Comparison of ENCODE assay signal across 8 cellular contexts in genomic region chr21:17903029-17903806, GRCh38.
DNase-seq lines count a peak whose midpoint lies in the region; ATAC-seq and TF ChIP-seq lines count a peak whose summit lies in the region.

No MANE protein-coding gene starts in this region.

- intact Hi-C loops in PC-9 (cut with micrococcal nuclease; ENCODE audit: unreplicated experiment) (loop anchor here (1.0 to 5.0 kb wide), 2 partner anchors 86 to 224 kb away; partner anchors contain the start of gene C21orf91), esophagus muscularis mucosa (cut with DNase I) (loop anchor here (2.0 to 10.0 kb wide), 2 partner anchors 88 to 224 kb away; partner anchors contain the start of gene C21orf91), prostate gland (cut with DNase I) (loop anchor here (2.0 kb wide), 1 partner anchor 224 kb away; no protein-coding TSS in a partner anchor)

- POLR2A ChIA-PET in PC-9 (lab: Charles Lee; ENCODE audit: unreplicated experiment): no interaction called here

- H3K36me3 ChIP-seq in HUES48 (ENCODE audit: control insufficient read depth, insufficient read depth, low read length) (no peaks in the 10 kb centered on the region), PC-9 (ENCODE audit: low read depth) (no peaks in the 10 kb centered on the region), esophagus muscularis mucosa (no peaks in the 10 kb centered on the region), prostate gland (no peaks in the 10 kb centered on the region)

- DNase-seq in CD1c-positive myeloid dendritic cell (ENCODE audit: extremely low spot score) (peak; percentile 66), PC-9 (peak in 1 of 2 experiments; percentile 49), esophagus muscularis mucosa (ENCODE audit: extremely low spot score) (no peak), prostate gland (ENCODE audit: low spot score) (no peak), ureter (ENCODE audit: low spot score) (no peak), nucleus accumbens (lab: John Stamatoyannopoulos, UW) (no peak)

- no peaks in the 10 kb centered on the region for H4K20me1 ChIP-seq in PC-9 (ENCODE audit: insufficient read depth)

- H2AFZ ChIP-seq in PC-9: no peak overlapping the region

- no peak for TF ChIP-seq EP300 in esophagus muscularis mucosa (IDR thresholded peaks at IDR 0.05)

- peaks cover 21% of the 10 kb centered on the region for H3K4me1 ChIP-seq in HUES48 (ENCODE audit: control insufficient read depth, insufficient read depth, low read length)
- peaks cover 7% of the 10 kb centered on the region for H3K4me1 ChIP-seq in PC-9 (replicated peaks; ENCODE audit: insufficient read depth)
- H3K4me1 ChIP-seq in esophagus muscularis mucosa: peaks cover 0 to 10% (median 5%) of the 10 kb centered on the region in 4 donors
- H3K4me1 ChIP-seq in prostate gland (replicated peaks): no peaks in the 10 kb centered on the region

- H3K9me3 ChIP-seq in HUES48 (ENCODE audit: control insufficient read depth, insufficient read depth, low read length) (peaks cover 7% of the 10 kb centered on the region), PC-9 (ENCODE audit: insufficient read depth, low read depth) (no peaks in the 10 kb centered on the region), esophagus muscularis mucosa (no peaks in the 10 kb centered on the region), prostate gland (no peaks in the 10 kb centered on the region)

- H3K9ac ChIP-seq in HUES48 (ENCODE audit: low read depth, low read length): no peak overlapping the region

- WGBS in esophagus muscularis mucosa: 66% methylated on average over 4 of the region's 4 CpGs
- 68% methylated on average over 4 of the region's 4 CpGs for WGBS in prostate gland

- CTCF ChIA-PET in PC-9 (lab: Charles Lee): no interaction called here

- no peak for ATAC-seq in HG03196 (IDR thresholded peaks at IDR 0.05; ENCODE audit: unreplicated experiment)

- no peak overlapping the region for H3K4me3 ChIP-seq in HUES48 (ENCODE audit: low read depth, low read length)
- no peak overlapping the region for H3K4me3 ChIP-seq in PC-9
- no peak overlapping the region for H3K4me3 ChIP-seq in esophagus muscularis mucosa
- no peak overlapping the region for H3K4me3 ChIP-seq in prostate gland

- no peaks in the 10 kb centered on the region for H3F3A ChIP-seq in PC-9 (ENCODE audit: insufficient read depth, low read depth)

- peak overlapping the region; percentile 59 for H3K27ac ChIP-seq in HUES48 (ENCODE audit: low read depth, low read length)
- no peak overlapping the region for H3K27ac ChIP-seq in PC-9
- no peak overlapping the region for H3K27ac ChIP-seq in esophagus muscularis mucosa (replicated peaks in 1 of 4)
- H3K27ac ChIP-seq in prostate gland: no peak overlapping the region

- H3K79me2 ChIP-seq in PC-9 (ENCODE audit: low read depth): no peaks in the 10 kb centered on the region

- no TSS peak for BruUV-seq in PC-9 (replicated peaks; lab: Mats Ljungman, UMichigan)

- 0 out of 2 replicates have a peak overlapping the region, but pooled peaks have one; percentile 55 for H3K4me2 ChIP-seq in PC-9

- no peaks in the 10 kb centered on the region for H3K27me3 ChIP-seq in HUES48 (ENCODE audit: control insufficient read depth, insufficient read depth, low read length)
- no peaks in the 10 kb centered on the region for H3K27me3 ChIP-seq in PC-9 (ENCODE audit: insufficient read depth, low read depth)
- H3K27me3 ChIP-seq in esophagus muscularis mucosa: no peaks in the 10 kb centered on the region
- H3K27me3 ChIP-seq in prostate gland (replicated peaks; ENCODE audit: insufficient read depth): no peaks in the 10 kb centered on the region

- TF ChIP-seq CTCF in PC-9 (conservative IDR thresholded peaks at IDR 0.05): peak; percentile 58
- peak; percentile 6 to 31 (median 26) for TF ChIP-seq CTCF in esophagus muscularis mucosa (IDR thresholded peaks at IDR 0.05)
- peak in 3 of 4 experiments; percentile 27 to 56 (median 41) for TF ChIP-seq CTCF in prostate gland (IDR thresholded peaks at IDR 0.05)

- H3K9me2 ChIP-seq in PC-9 (ENCODE audit: insufficient read depth): no peaks in the 10 kb centered on the region

- TF ChIP-seq POLR2A in esophagus muscularis mucosa (IDR thresholded peaks at IDR 0.05; ENCODE audit: low read depth) (no peak), prostate gland (IDR thresholded peaks at IDR 0.05) (no peak)
